ENCODE assay signal across 8 cellular contexts in genomic region chr12:55927588-55928502, GRCh38. TPM values are rescaled to one million over a fixed set of nuclear protein-coding genes. Genes with fewer than 3 reads are reported as not detected.
DNase-seq lines count a peak whose midpoint lies in the region; ATAC-seq, FAIRE-seq and TF ChIP-seq lines count a peak whose summit lies in the region.

TSS of gene PYM1 (minus strand) at chr12:55927894. CDS start at chr12:55927761, 133 bp downstream.

- no peak for FAIRE-seq in A549 (lab: Jason Lieb, UNC)

- DNase-seq in A549 (ENCODE audit: low read depth in 1 of 2, low spot score in 1 of 2), result peak; percentile 69 to 85
- peak; percentile 65 for DNase-seq in NCI-H2196 (lab: John Stamatoyannopoulos, UW; ENCODE audit: unreplicated experiment)
- DNase-seq in WERI-Rb-1, result peak; percentile 69
- no peak for DNase-seq in chondrocyte (ENCODE audit: low spot score)
- DNase-seq in islet precursor cell, result peak; percentile 97
- peak; percentile 95 for DNase-seq in spleen

- TF ChIP-seq POLR2A in A549 (IDR thresholded peaks at IDR 0.05; ENCODE audit: low read length), result peak; percentile 55
- TF ChIP-seq POLR2A in spleen (IDR thresholded peaks at IDR 0.05), result no peak

- no peaks in the 10 kb centered on the region for H3K27me3 Mint-ChIP-seq in chondrocyte (ENCODE audit: low read depth)

- peak; percentile 54 to 72 for ATAC-seq in A549
- peak; percentile 29 for ATAC-seq in GM18508 (IDR thresholded peaks at IDR 0.05; ENCODE audit: insufficient read depth, unreplicated experiment)
- ATAC-seq in HG02943 (IDR thresholded peaks at IDR 0.05; ENCODE audit: low read depth, unreplicated experiment), result peak; percentile 48

- H3K27me3 ChIP-seq in WERI-Rb-1 (ENCODE audit: insufficient read depth, low read depth, severe bottlenecking) (no peaks in the 10 kb centered on the region), spleen (replicated peaks in 1 of 7) (no peaks in the 10 kb centered on the region)

- H3K36me3 ChIP-seq in WERI-Rb-1 (peaks cover 10% of the 10 kb centered on the region; the same call in 1 of the 2 replicates), spleen (peaks cover 0 to 25% (median 2%) of the 10 kb centered on the region in 6 donors)

- H3K27ac ChIP-seq in A549, result peak within 1 kb of the TSS; percentile 94 to 96
- peak within 1 kb of the TSS; percentile 88 for H3K27ac ChIP-seq in WERI-Rb-1
- peak within 1 kb of the TSS; percentile 93 to 99 (median 96) for H3K27ac ChIP-seq in spleen

- intact Hi-C loops in spleen (cut with DNase I; ENCODE audit: low total_unique reads), result loop anchor here (5.0 kb wide), 1 partner anchor 96 kb away; no protein-coding TSS in a partner anchor

- H3K4me3 Mint-ChIP-seq in chondrocyte (ENCODE audit: unreplicated experiment), result peak within 1 kb of the TSS; percentile 90

- no peaks in the 10 kb centered on the region for H3K9me3 Mint-ChIP-seq in chondrocyte (ENCODE audit: low read depth)

- H3K36me3 Mint-ChIP-seq in chondrocyte (ENCODE audit: low read depth), result peaks cover 2% of the 10 kb centered on the region

- TF ChIP-seq CTCF in A549 (IDR thresholded peaks at IDR 0.05), result no peak
- TF ChIP-seq CTCF in WERI-Rb-1 (IDR thresholded peaks at IDR 0.05; ENCODE audit: low read depth, low read length), result no peak
- TF ChIP-seq CTCF in chondrocyte (IDR thresholded peaks at IDR 0.05), result no peak
- TF ChIP-seq CTCF in spleen (IDR thresholded peaks at IDR 0.05 in 8 of 11, conservative IDR thresholded peaks at IDR 0.05 in 3 of 11), result no peak

- POLR2A ChIA-PET in A549 (lab: Yijun Ruan, JAX), result interaction anchor here (0.8 to 2.1 kb wide), 7 partner anchors 46 to 198 kb away, joined by 3 to 12 read pairs (median 3); partner anchors contain the start of genes DNAJC14, ORMDL2, PA2G4 and RAB5B

- peak within 1 kb of the TSS; percentile 90 for H3K4me2 ChIP-seq in A549

- TF ChIP-seq EP300 in A549 (IDR thresholded peaks at IDR 0.05), result no peak

- WGBS in A549 (ENCODE audit: missing lambda C conversion rate), result 24% methylated on average over 27 of the region's 49 CpGs
- WGBS in spleen, 5 donors, result 6 to 10% (median 7%) methylated on average over 29 to 49 of the region's 49 CpGs

- no peak for TF ChIP-seq RAD21 in A549 (conservative IDR thresholded peaks at IDR 0.05 in 1 of 2, IDR thresholded peaks at IDR 0.05 in 1 of 2)

- peaks cover 39% of the 10 kb centered on the region for H3K4me1 ChIP-seq in A549
- H3K4me1 ChIP-seq in spleen, result peaks cover 35 to 87% (median 68%) of the 10 kb centered on the region in 6 donors

- CTCF ChIA-PET in A549 (lab: Yijun Ruan, JAX), result interaction anchor here (0.5 to 7.7 kb wide), 24 partner anchors 10 to 299 kb away, joined by 3 to 84 read pairs (median 4); partner anchors contain the start of genes DNAJC14, ORMDL2, RAB5B and SARNP

- peak within 1 kb of the TSS; percentile 89 for H3K4me3 ChIP-seq in A549
- peak within 1 kb of the TSS; percentile 79 for H3K4me3 ChIP-seq in WERI-Rb-1 (ENCODE audit: low read depth, low read length)
- H3K4me3 ChIP-seq in spleen, result peak within 1 kb of the TSS; percentile 70 to 98 (median 88)

- H3K27ac Mint-ChIP-seq in chondrocyte (ENCODE audit: unreplicated experiment), result peak within 1 kb of the TSS; percentile 98

- no peaks in the 10 kb centered on the region for H3K9me3 ChIP-seq in A549
- no peaks in the 10 kb centered on the region for H3K9me3 ChIP-seq in WERI-Rb-1 (ENCODE audit: severe bottlenecking)
- H3K9me3 ChIP-seq in spleen, result no peaks in the 10 kb centered on the region

- peaks cover 52% of the 10 kb centered on the region for H3K4me1 Mint-ChIP-seq in chondrocyte (ENCODE audit: low read depth)

TF ChIP-seq in A549, 52 proteins besides CTCF, POLR2A, EP300 and RAD21:
- peak; percentile 47; the same call in 1 of the 2 replicates for TF ChIP-seq PHF8 (IDR thresholded peaks at IDR 0.05; ENCODE audit: borderline replicate concordance, low read depth)
- TF ChIP-seq HEYL (CRISPR knock-in tag; IDR thresholded peaks at IDR 0.05), result no peak
- no peak for TF ChIP-seq TFCP2L1 (CRISPR knock-in tag; IDR thresholded peaks at IDR 0.05)
- 0 out of 2 replicates have a peak, but pooled peaks have one; percentile 32 for TF ChIP-seq TP53 (CRISPR knock-in tag; IDR thresholded peaks at IDR 0.05)
TF ChIP-seq in A549: peak in this region for 2.

RNA-seq across cellular contexts. Expression of gene PYM1, which starts in this region (rescaled TPM):
- polyA plus RNA-seq in A549 (2011; rRNA removed) (39.2 and 49.5 TPM in 2 replicates), A549 (2017; fragmentation: RNase III; extraction: RNeasy Plus Mini Kit Qiagen cat#74134 plus additional on column Dnase treatment) (27.0 to 30.6 TPM (median 30.4 TPM) in 3 replicates), spleen (10 to 100 TPM; 48.3 to 54.0 (median 51.2) TPM)
- 31.8 and 33.8 TPM in 2 replicates for polyA plus RNA-seq in A549 (2012; cell fraction: cytosol; rRNA removed)
- 14.2 and 20.4 TPM in 2 replicates for polyA plus RNA-seq in A549 (2012; cell fraction: nucleus; rRNA removed)
- polyA minus RNA-seq in A549 (2011; rRNA and poly(A)+ RNA removed), result 23.3 and 23.7 TPM in 2 replicates
- total RNA-seq in chondrocyte (17.3 to 26.4 TPM (median 19.0 TPM) in 3 replicates), spleen (10 to 100 TPM; 26.7 to 40.7 (median 36.6) TPM)
